ENCODE assay signal across 8 cellular contexts in genomic region chr2:71331331-71331580, GRCh38. TPM values are rescaled to one million over a fixed set of nuclear protein-coding genes. Genes with fewer than 3 reads are reported as not detected.
DNase-seq lines count a peak whose midpoint lies in the region; ATAC-seq and TF ChIP-seq lines count a peak whose summit lies in the region.
"Not testable (repeated sequence)": the region's sequence is repeated elsewhere in the genome, so short reads cannot be mapped to it uniquely, and the experiment has no call there.

No MANE protein-coding gene starts in this region.

- not testable (repeated sequence) for H3K9me3 Mint-ChIP-seq in activated naive CD8-positive, alpha-beta T cell treated with anti-CD3 and anti-CD28 coated beads, Interleukin-2, amount 50 U/mL, for 24 hours; memory B cell

- not testable (repeated sequence) for H3K14ac ChIP-seq in IMR-90 (replicated peaks; ENCODE audit: low read depth, low read length)

- POLR2A ChIA-PET in IMR-90 (lab: Charles Lee; ENCODE audit: unreplicated experiment), result interaction anchor here (0.5 to 0.7 kb wide), 2 partner anchors 16 to 699 kb away, joined by 3 to 15 read pairs; no protein-coding TSS in a partner anchor

- TF ChIP-seq POLR2A in IMR-90 (IDR thresholded peaks at IDR 0.05; ENCODE audit: low read depth, low read length); esophagus muscularis mucosa (IDR thresholded peaks at IDR 0.05; ENCODE audit: low read depth); transverse colon (IDR thresholded peaks at IDR 0.05): not testable (repeated sequence)

- not testable (repeated sequence) for TF ChIP-seq EP300 in esophagus muscularis mucosa (IDR thresholded peaks at IDR 0.05); transverse colon (IDR thresholded peaks at IDR 0.05; ENCODE audit: low read depth)

- not testable (repeated sequence) for H3K4ac ChIP-seq in IMR-90 (ENCODE audit: low read depth, low read length)

- H4K91ac ChIP-seq in IMR-90 (ENCODE audit: insufficient read depth, low read depth, low read length), result not testable (repeated sequence)

- peak overlapping the region; percentile 98 for H3K27ac Mint-ChIP-seq in activated naive CD8-positive, alpha-beta T cell treated with anti-CD3 and anti-CD28 coated beads, Interleukin-2, amount 50 U/mL, for 24 hours
- peak overlapping the region; percentile 100 for H3K27ac Mint-ChIP-seq in memory B cell

- peaks cover 23% of the 10 kb centered on the region for H4K20me1 ChIP-seq in IMR-90 (ENCODE audit: insufficient read depth, low read length)

- TF ChIP-seq RAD21 in IMR-90 (IDR thresholded peaks at IDR 0.05; ENCODE audit: low read length), result not testable (repeated sequence)

- intact Hi-C loops in IMR-90 (cut with micrococcal nuclease), result loop anchor here (10.0 kb wide), 1 partner anchor 196 kb away; the partner anchor contains the start of genes MCEE and MPHOSPH10
- intact Hi-C loops in esophagus muscularis mucosa (cut with DNase I), result loop anchor here (2.0 kb wide), 1 partner anchor 108 kb away; no protein-coding TSS in a partner anchor
- intact Hi-C loops in transverse colon (cut with DNase I; ENCODE audit: low total_unique reads), result not testable (repeated sequence)

- peak overlapping the region in 1 of 2 experiments; percentile 38; a peak in 2 of 4 replicates for H4K8ac ChIP-seq in IMR-90 (ENCODE audit: low read depth in 2 of 2, low read length in 2 of 2)

- no CpG with 5 or more reads among the region's 9 CpGs for WGBS in IMR-90 (ENCODE audit: extremely low coverage in 2 of 2, insufficient read length in 1 of 2), 2 experiments
- 6% methylated on average over 9 of the region's 9 CpGs for WGBS in esophagus muscularis mucosa
- 0 to 5% methylated on average over 1 to 9 of the region's 9 CpGs for WGBS in transverse colon (ENCODE audit: low coverage in 1 of 2), 2 donors

- not testable (repeated sequence) for H3K27me3 Mint-ChIP-seq in activated naive CD8-positive, alpha-beta T cell treated with anti-CD3 and anti-CD28 coated beads, Interleukin-2, amount 50 U/mL, for 24 hours; memory B cell

- not testable (repeated sequence) for H2BK5ac ChIP-seq in IMR-90 (ENCODE audit: low read depth, low read length, poor library complexity, severe bottlenecking)

- in situ Hi-C loops in IMR-90 (cut with MboI; ENCODE audit: low sequenced_read_pairs); transverse colon (cut with MboI; ENCODE audit: low pct_ligation_motif_present in 1 of 4, low pct_unique_long_range_greater_than_20kb in 1 of 4, low sequenced_read_pairs in 3 of 4): not testable (repeated sequence)

- not testable (repeated sequence) for H4K5ac ChIP-seq in IMR-90 (ENCODE audit: low read depth, low read length)

- H3K23ac ChIP-seq in IMR-90 (ENCODE audit: low read depth, low read length), result not testable (repeated sequence)

- H2AK9ac ChIP-seq in IMR-90 (replicated peaks; ENCODE audit: low read depth, low read length, poor library complexity), result not testable (repeated sequence)

- H2AFZ ChIP-seq in IMR-90 (replicated peaks; ENCODE audit: low read length, poor library complexity), result peak overlapping the region; percentile 99

- TF ChIP-seq CTCF in IMR-90 (conservative IDR thresholded peaks at IDR 0.05; ENCODE audit: low read depth, low read length); esophagus muscularis mucosa (IDR thresholded peaks at IDR 0.05); retinal pigment epithelial cell (conservative IDR thresholded peaks at IDR 0.05; ENCODE audit: low read depth, low read length); transverse colon (IDR thresholded peaks at IDR 0.05): not testable (repeated sequence)

- peaks cover 21% of the 10 kb centered on the region for H3K36me3 Mint-ChIP-seq in activated naive CD8-positive, alpha-beta T cell treated with anti-CD3 and anti-CD28 coated beads, Interleukin-2, amount 50 U/mL, for 24 hours (ENCODE audit: low read depth)
- not testable (repeated sequence) for H3K36me3 Mint-ChIP-seq in memory B cell

- H3K4me3 ChIP-seq in GM08714 (ENCODE audit: low read length) (peak overlapping the region; percentile 36; the same call in 1 of the 2 replicates), IMR-90 (ENCODE audit: insufficient read depth, low read depth, low read length) (peak overlapping the region; percentile 31; the same call in 1 of the 2 replicates), esophagus muscularis mucosa (peak overlapping the region; percentile 95 to 97 (median 96)), retinal pigment epithelial cell (ENCODE audit: low read length) (peak overlapping the region; percentile 29), transverse colon (peak overlapping the region in 2 of 4 donors; percentile 78 to 88)

- H3K9me3 ChIP-seq in IMR-90 (ENCODE audit: control insufficient read depth, insufficient read depth, low read length); esophagus muscularis mucosa; transverse colon: not testable (repeated sequence)

- not testable (repeated sequence) for H3K36me3 ChIP-seq in IMR-90 (ENCODE audit: control insufficient read depth, insufficient read depth, low read length); esophagus muscularis mucosa; transverse colon

- not testable (repeated sequence) for H3K27ac ChIP-seq in IMR-90 (ENCODE audit: insufficient read depth, low read length)
- H3K27ac ChIP-seq in esophagus muscularis mucosa (replicated peaks in 1 of 4) (peak overlapping the region; percentile 91 to 96 (median 96)), transverse colon (peak overlapping the region; percentile 87 to 95 (median 91))

- peak overlapping the region; percentile 95 for H3K4me3 Mint-ChIP-seq in activated naive CD8-positive, alpha-beta T cell treated with anti-CD3 and anti-CD28 coated beads, Interleukin-2, amount 50 U/mL, for 24 hours
- peak overlapping the region; percentile 100 for H3K4me3 Mint-ChIP-seq in memory B cell

- not testable (repeated sequence) for H3K27me3 ChIP-seq in IMR-90 (ENCODE audit: control insufficient read depth, insufficient read depth, low read length); esophagus muscularis mucosa; transverse colon

- not testable (repeated sequence) for H3K4me1 ChIP-seq in IMR-90 (ENCODE audit: control insufficient read depth, insufficient read depth, low read length)
- H3K4me1 ChIP-seq in esophagus muscularis mucosa (peaks cover 29 to 41% (median 40%) of the 10 kb centered on the region in 4 donors), transverse colon (peaks cover 3 to 35% (median 22%) of the 10 kb centered on the region in 4 donors)

- not testable (repeated sequence) for H3K18ac ChIP-seq in IMR-90 (ENCODE audit: low read depth, low read length)

- H2AK5ac ChIP-seq in IMR-90 (ENCODE audit: low read depth, low read length), result not testable (repeated sequence)

- ATAC-seq in IMR-90 (ENCODE audit: low read depth); activated naive CD8-positive, alpha-beta T cell treated with anti-CD3 and anti-CD28 coated beads, Interleukin-2, amount 50 U/mL, for 24 hours; memory B cell (ENCODE audit: low read depth): not testable (repeated sequence)

- peaks cover 39% of the 10 kb centered on the region for H3K4me1 Mint-ChIP-seq in activated naive CD8-positive, alpha-beta T cell treated with anti-CD3 and anti-CD28 coated beads, Interleukin-2, amount 50 U/mL, for 24 hours
- H3K4me1 Mint-ChIP-seq in memory B cell, result peaks cover 19% of the 10 kb centered on the region

- H2BK20ac ChIP-seq in IMR-90 (ENCODE audit: low read depth, low read length), result not testable (repeated sequence)

- H3K9ac ChIP-seq in IMR-90 (ENCODE audit: low read depth, low read length), result not testable (repeated sequence)

- CTCF ChIA-PET in IMR-90 (lab: Yijun Ruan, JAX), result interaction anchor here (0.7 to 3.8 kb wide), 10 partner anchors 9 to 818 kb away, joined by 3 to 24 read pairs (median 4); no protein-coding TSS in a partner anchor

- H2BK15ac ChIP-seq in IMR-90 (ENCODE audit: low read depth, low read length), result not testable (repeated sequence)

- not testable (repeated sequence) for H3K56ac ChIP-seq in IMR-90 (ENCODE audit: extremely low read depth, insufficient read depth, low read length)

- H3K79me1 ChIP-seq in IMR-90 (ENCODE audit: low read depth in 1 of 2, low read length in 2 of 2), result peaks cover 9 to 23% of the 10 kb centered on the region in 2 experiments; a peak in 2 of 4 replicates

- not testable (repeated sequence) for H2BK120ac ChIP-seq in IMR-90 (ENCODE audit: low read depth, low read length)

- not testable (repeated sequence) for DNase-seq in IMR-90; esophagus muscularis mucosa (ENCODE audit: extremely low spot score); memory B cell (ENCODE audit: low spot score in 2 of 2); retinal pigment epithelial cell (ENCODE audit: low read depth)
- peak; percentile 8 to 18 for DNase-seq in activated CD4-positive, alpha-beta T cell treated with anti-CD3 and anti-CD28 coated beads for 24 hours (ENCODE audit: low read depth in 2 of 2)
- peak; percentile 21 for DNase-seq in activated naive CD8-positive, alpha-beta T cell treated with anti-CD3 and anti-CD28 coated beads, Interleukin-2, amount 50 U/mL, for 24 hours
- DNase-seq in transverse colon, result peak; percentile 10

- peak overlapping the region; percentile 68 for H3K4me2 ChIP-seq in IMR-90 (ENCODE audit: low read depth, low read length)

- not testable (repeated sequence) for BruUV-seq in IMR-90 (replicated peaks; lab: Mats Ljungman, UMichigan)

- H3K9me1 ChIP-seq in IMR-90 (ENCODE audit: insufficient read depth, low read length), result not testable (repeated sequence)

- dilution Hi-C loops in IMR-90 (cut with HindIII; ENCODE audit: low sequenced_read_pairs, unreplicated experiment), result not testable (repeated sequence)

RNA-seq across cellular contexts. Expression of gene ZNF638, which starts 0.3 kb away (rescaled TPM):
- 129 and 142 TPM in 2 replicates for total RNA-seq in IMR-90 (2012; rRNA removed)
- polyA plus RNA-seq in IMR-90 (2012; rRNA removed), result 39.9 and 46.4 TPM in 2 replicates
- polyA plus RNA-seq in IMR-90 (2012; cell fraction: cytosol; rRNA removed), result 4.2 and 7.9 TPM in 2 replicates
- 10.7 and 129 TPM in 2 replicates for polyA plus RNA-seq in IMR-90 (2012; cell fraction: nucleus; rRNA removed; ENCODE audit: low replicate concordance)
- total RNA-seq in esophagus muscularis mucosa, result 100 to 1,000 TPM in 1 of 4 donors, 10 to 100 TPM in 3; 77.1 to 132 (median 86.4) TPM
- 100 to 1,000 TPM in 3 of 4 donors, 10 to 100 TPM in 1; 99.9 to 181 (median 142) TPM for total RNA-seq in transverse colon
